ENCODE assay signal across 8 cellular contexts in genomic region chr14:67674480-67675218, GRCh38. TPM values are rescaled to one million over a fixed set of nuclear protein-coding genes. Genes with fewer than 3 reads are reported as not detected.
DNase-seq lines count a peak whose midpoint lies in the region; ATAC-seq and TF ChIP-seq lines count a peak whose summit lies in the region.

VTI1B (minus strand) TSS chr14:67674632; CDS start chr14:67674489, 143 bp downstream.

- peak within 1 kb of the TSS; percentile 86 to 94 (median 91) for H3K4me3 Mint-ChIP-seq in CD4-positive, alpha-beta memory T cell
- peak within 1 kb of the TSS; percentile 83 for H3K4me3 Mint-ChIP-seq in activated CD8-positive, alpha-beta T cell treated with anti-CD3 and anti-CD28 coated beads for 36 hours

- peak; percentile 78 to 85 (median 81) for DNase-seq in CD4-positive, alpha-beta memory T cell
- DNase-seq in NCI-H82 (lab: John Stamatoyannopoulos, UW) (peak; percentile 77), ecto neural progenitor cell (ENCODE audit: low spot score) (peak; percentile 90), lower lobe of right lung (peak; percentile 90)
- peak; percentile 79 for DNase-seq in activated CD8-positive, alpha-beta T cell treated with anti-CD3 and anti-CD28 coated beads for 36 hours
- peak; percentile 46 to 70 (median 61) for DNase-seq in stimulated activated CD4-positive, alpha-beta T cell treated with anti-CD3 and anti-CD28 coated beads, TNF-alpha, amount 100 ng/mL, for 24 hours (ENCODE audit: low read depth in 3 of 3)

- POLR2A ChIA-PET in CD4-positive, alpha-beta memory T cell (lab: Charles Lee; ENCODE audit: partially characterized antibody): interaction anchor here (0.6 to 3.3 kb wide), 11 partner anchors 13 to 1724 kb away, joined by 3 to 28 read pairs (median 3); partner anchors contain the start of genes ATP6V1D, EIF2S1, ERH and PIGH
- POLR2A ChIA-PET in activated CD8-positive, alpha-beta T cell treated with anti-CD3 and anti-CD28 coated beads for 36 hours (lab: Charles Lee): interaction anchor here (0.6 to 4.4 kb wide), 6 partner anchors 16 to 181 kb away, joined by 3 to 30 read pairs (median 3); partner anchors contain the start of gene RDH11

- H3K27ac ChIP-seq in CD4-positive, alpha-beta memory T cell (ENCODE audit: low read depth, low read length): peak within 1 kb of the TSS; percentile 87
- peak within 1 kb of the TSS; percentile 100 for H3K27ac ChIP-seq in lower lobe of right lung

- H3K4me1 Mint-ChIP-seq in CD4-positive, alpha-beta memory T cell: peaks cover 22 to 54% (median 39%) of the 10 kb centered on the region in 4 donors
- peaks cover 22% of the 10 kb centered on the region for H3K4me1 Mint-ChIP-seq in activated CD8-positive, alpha-beta T cell treated with anti-CD3 and anti-CD28 coated beads for 36 hours (ENCODE audit: low read depth)

- TF ChIP-seq CTCF in activated CD8-positive, alpha-beta T cell treated with anti-CD3 and anti-CD28 coated beads for 36 hours (IDR thresholded peaks at IDR 0.05): no peak
- TF ChIP-seq CTCF in lower lobe of right lung (IDR thresholded peaks at IDR 0.05): no peak

- H3K27ac Mint-ChIP-seq in CD4-positive, alpha-beta memory T cell: peak within 1 kb of the TSS; percentile 72 to 95 (median 92)
- H3K27ac Mint-ChIP-seq in activated CD8-positive, alpha-beta T cell treated with anti-CD3 and anti-CD28 coated beads for 36 hours: peak within 1 kb of the TSS; percentile 84

- no peaks in the 10 kb centered on the region for H3K27me3 ChIP-seq in CD4-positive, alpha-beta memory T cell (ENCODE audit: insufficient read depth, low read length)
- H3K27me3 ChIP-seq in lower lobe of right lung (ENCODE audit: low read depth): no peaks in the 10 kb centered on the region

- CTCF ChIA-PET in CD4-positive, alpha-beta memory T cell (lab: Charles Lee; ENCODE audit: partially characterized antibody): interaction anchor here (0.9 to 1.9 kb wide), 8 partner anchors 17 to 75 kb away, joined by 3 to 10 read pairs (median 5); partner anchors contain the start of gene PIGH
- CTCF ChIA-PET in activated CD8-positive, alpha-beta T cell treated with anti-CD3 and anti-CD28 coated beads for 36 hours (lab: Charles Lee): interaction anchor here (0.6 to 2.1 kb wide), 13 partner anchors 12 to 148 kb away, joined by 3 to 9 read pairs (median 4); partner anchors contain the start of gene PIGH

- intact Hi-C loops in CD4-positive, alpha-beta memory T cell (cut with micrococcal nuclease): loop anchor here (1.0 to 2.0 kb wide), 5 partner anchors 21 to 1724 kb away; partner anchors contain the start of genes ARG2, ERH, PIGH and RAD51B
- intact Hi-C loops in activated CD8-positive, alpha-beta T cell treated with anti-CD3 and anti-CD28 coated beads for 36 hours (cut with micrococcal nuclease): no loop called here
- intact Hi-C loops in lower lobe of right lung (cut with DNase I): no loop called here

- H3K9me3 ChIP-seq in CD4-positive, alpha-beta memory T cell (ENCODE audit: control insufficient read depth in 1 of 2, low read length in 2 of 2): no peaks in the 10 kb centered on the region
- no peaks in the 10 kb centered on the region for H3K9me3 ChIP-seq in lower lobe of right lung

- ATAC-seq in GM19452 (IDR thresholded peaks at IDR 0.05; ENCODE audit: unreplicated experiment) (peak; percentile 95), HG03571 (IDR thresholded peaks at IDR 0.05; ENCODE audit: unreplicated experiment) (peak; percentile 84), lower lobe of right lung (peak; percentile 98 to 99)
- peak; percentile 96 for ATAC-seq in activated CD8-positive, alpha-beta T cell treated with anti-CD3 and anti-CD28 coated beads for 36 hours

- no peaks in the 10 kb centered on the region for H3K36me3 ChIP-seq in CD4-positive, alpha-beta memory T cell (ENCODE audit: insufficient read depth, low read length)
- peaks cover 12% of the 10 kb centered on the region for H3K36me3 ChIP-seq in lower lobe of right lung

- peak within 1 kb of the TSS; percentile 66 to 96 for H3K4me3 ChIP-seq in CD4-positive, alpha-beta memory T cell (ENCODE audit: low read length in 2 of 2)
- peak within 1 kb of the TSS; percentile 99 for H3K4me3 ChIP-seq in lower lobe of right lung

- H3K27me3 Mint-ChIP-seq in CD4-positive, alpha-beta memory T cell: no peaks in the 10 kb centered on the region
- no peaks in the 10 kb centered on the region for H3K27me3 Mint-ChIP-seq in activated CD8-positive, alpha-beta T cell treated with anti-CD3 and anti-CD28 coated beads for 36 hours

- H3K9me3 Mint-ChIP-seq in CD4-positive, alpha-beta memory T cell: no peaks in the 10 kb centered on the region
- H3K9me3 Mint-ChIP-seq in activated CD8-positive, alpha-beta T cell treated with anti-CD3 and anti-CD28 coated beads for 36 hours: no peaks in the 10 kb centered on the region

- peaks cover 0 to 10% of the 10 kb centered on the region in 2 donors for H3K36me3 Mint-ChIP-seq in CD4-positive, alpha-beta memory T cell
- H3K36me3 Mint-ChIP-seq in activated CD8-positive, alpha-beta T cell treated with anti-CD3 and anti-CD28 coated beads for 36 hours (ENCODE audit: low read depth): peaks cover 20% of the 10 kb centered on the region

- peaks cover 48% of the 10 kb centered on the region for H3K4me1 ChIP-seq in CD4-positive, alpha-beta memory T cell (ENCODE audit: insufficient read depth, low read length)
- peaks cover 29% of the 10 kb centered on the region for H3K4me1 ChIP-seq in lower lobe of right lung

RNA-seq across cellular contexts. Expression of gene VTI1B, which starts in this region (rescaled TPM):
- 10 to 100 TPM; 71.1 to 72.6 TPM for total RNA-seq in CD4-positive, alpha-beta memory T cell
- 10 to 100 TPM; 62.1 to 97.8 TPM for polyA plus RNA-seq in CD4-positive, alpha-beta memory T cell
- 10 to 100 TPM; 57.3 to 59.7 TPM for total RNA-seq in activated CD8-positive, alpha-beta T cell treated with anti-CD3 and anti-CD28 coated beads for 36 hours
- 108 TPM for total RNA-seq in lower lobe of right lung

Comparison
In these comparisons a context has a peak if more than half of its experiments do, and no peak if none do; other contexts are left out.
1. Peak in every context shown above with its lines: DNase-seq, ATAC-seq, H3K4me3 ChIP-seq and H3K27ac ChIP-seq.